Comparison of ENCODE assay signal across 1 cellular context in genomic region chr6:36052092-36052491, GRCh38.
TF ChIP-seq lines count a peak whose summit lies in the region.

No MANE protein-coding gene starts in this region.

TF ChIP-seq in GM23338, 12 proteins besides CTCF, POLR2A, EP300 and RAD21 (continued from another document):
- TF ChIP-seq ETS1 (IDR thresholded peaks at IDR 0.05) (no peak), EZH2phosphoT487 (IDR thresholded peaks at IDR 0.05; ENCODE audit: unreplicated experiment) (no peak), ZNF331 (CRISPR knock-in tag; IDR thresholded peaks at IDR 0.05; ENCODE audit: low read depth) (no peak), POLR2AphosphoS5 (IDR thresholded peaks at IDR 0.05; ENCODE audit: low read depth) (no peak), JUNB (IDR thresholded peaks at IDR 0.05; ENCODE audit: unreplicated experiment) (no peak), ZNF462 (CRISPR knock-in tag; IDR thresholded peaks at IDR 0.05) (no peak), REST (IDR thresholded peaks at IDR 0.05; ENCODE audit: unreplicated experiment) (no peak)
